In genomic region chr3:11574981-11575669, GRCh38 we compare ENCODE assay signal across 18 cellular contexts.
"Had no signal": no experiment of that assay in that cellular context is flagged by ENCODE, and none has a peak within 500 bp of the region (broad histone marks: within the 10 kb centered on the region; RNA-seq: fewer than 3 reads in every experiment).

No MANE protein-coding gene starts in this region.

- H3K4me3 ChIP-seq: hepatocyte, transverse colon had no signal

- H3K9me3 Mint-ChIP-seq: activated CD4-positive, alpha-beta T cell treated with anti-CD3 and anti-CD28 coated beads, Interleukin-2, amount 10 ng/mL, durations not matched to agents 7 days and 5 days; activated naive CD8-positive, alpha-beta T cell treated with anti-CD3 and anti-CD28 coated beads for 36 hours; activated T-helper 1 cell treated with anti-CD3 and anti-CD28 coated beads, Interleukin-12 subunit alpha, Interleukin-12 subunit beta, Interleukin-2, Interleukin-4 antibody, amounts not matched to agents 30 ng/mL and 10 ng/mL and 1 ng/mL, durations not matched to agents 14 hours and 24 hours and 36 hours; natural killer cell; stimulated activated naive CD8-positive, alpha-beta T cell treated with anti-CD3 and anti-CD28 coated beads, Interleukin-15, Interleukin-2, amounts not matched to agents 100 ng/mL and 50 ng/mL, for 24 hours; T-helper 1 cell treated with Interleukin-12 subunit alpha and Interleukin-12 subunit beta and Interleukin-4 antibody, amounts not matched to agents 30 μg/mL and 1 μg/mL, for 36 hours had no signal

- H3K27ac ChIP-seq: hepatocyte, transverse colon had no signal

- H3K4me1 Mint-ChIP-seq: activated CD4-positive, alpha-beta T cell treated with anti-CD3 and anti-CD28 coated beads, Interleukin-2, amount 10 ng/mL, durations not matched to agents 7 days and 5 days had no signal

- H3K4me3 Mint-ChIP-seq: activated CD4-positive, alpha-beta T cell treated with anti-CD3 and anti-CD28 coated beads, Interleukin-2, amount 10 ng/mL, durations not matched to agents 7 days and 5 days; activated naive CD8-positive, alpha-beta T cell treated with anti-CD3 and anti-CD28 coated beads for 36 hours; activated T-helper 1 cell treated with anti-CD3 and anti-CD28 coated beads, Interleukin-12 subunit alpha, Interleukin-12 subunit beta, Interleukin-2, Interleukin-4 antibody, amounts not matched to agents 30 ng/mL and 10 ng/mL and 1 ng/mL, durations not matched to agents 14 hours and 24 hours and 36 hours; natural killer cell; stimulated activated naive CD8-positive, alpha-beta T cell treated with anti-CD3 and anti-CD28 coated beads, Interleukin-15, Interleukin-2, amounts not matched to agents 100 ng/mL and 50 ng/mL, for 24 hours; T-helper 1 cell treated with Interleukin-12 subunit alpha and Interleukin-12 subunit beta and Interleukin-4 antibody, amounts not matched to agents 30 μg/mL and 1 μg/mL, for 36 hours had no signal

- H3K4me2 ChIP-seq: hepatocyte had no signal

- DNase-seq: activated CD4-positive, alpha-beta T cell treated with anti-CD3 and anti-CD28 coated beads, Interleukin-2, amount 10 ng/mL, durations not matched to agents 7 days and 5 days; activated CD8-positive, alpha-beta memory T cell treated with anti-CD3 and anti-CD28 coated beads for 24 hours; activated gamma-delta T cell treated with Interleukin-2 at 50 U/mL for 16 hours; activated naive CD8-positive, alpha-beta T cell treated with anti-CD3 and anti-CD28 coated beads for 36 hours; amniotic stem cell; dermis blood vessel endothelial cell; effector memory CD4-positive, alpha-beta T cell; foreskin fibroblast; left cardiac atrium; mesendoderm; natural killer cell; nucleus accumbens; right cardiac atrium; transverse colon had no signal

- H2AFZ ChIP-seq: hepatocyte had no signal

- H3K27me3 ChIP-seq: hepatocyte, transverse colon had no signal

- H3K36me3 Mint-ChIP-seq: natural killer cell had no signal

- H3K27me3 Mint-ChIP-seq: activated CD4-positive, alpha-beta T cell treated with anti-CD3 and anti-CD28 coated beads, Interleukin-2, amount 10 ng/mL, durations not matched to agents 7 days and 5 days; activated naive CD8-positive, alpha-beta T cell treated with anti-CD3 and anti-CD28 coated beads for 36 hours; stimulated activated naive CD8-positive, alpha-beta T cell treated with anti-CD3 and anti-CD28 coated beads, Interleukin-15, Interleukin-2, amounts not matched to agents 100 ng/mL and 50 ng/mL, for 24 hours had no signal

- H3K9me3 ChIP-seq: transverse colon had no signal

- H3K27ac Mint-ChIP-seq: activated CD4-positive, alpha-beta T cell treated with anti-CD3 and anti-CD28 coated beads, Interleukin-2, amount 10 ng/mL, durations not matched to agents 7 days and 5 days; activated naive CD8-positive, alpha-beta T cell treated with anti-CD3 and anti-CD28 coated beads for 36 hours; activated T-helper 1 cell treated with anti-CD3 and anti-CD28 coated beads, Interleukin-12 subunit alpha, Interleukin-12 subunit beta, Interleukin-2, Interleukin-4 antibody, amounts not matched to agents 30 ng/mL and 10 ng/mL and 1 ng/mL, durations not matched to agents 14 hours and 24 hours and 36 hours; T-helper 1 cell treated with Interleukin-12 subunit alpha and Interleukin-12 subunit beta and Interleukin-4 antibody, amounts not matched to agents 30 μg/mL and 1 μg/mL, for 36 hours had no signal

- ATAC-seq: left cardiac atrium, natural killer cell, right cardiac atrium had no signal
